1 cellular context compared by ENCODE assay signal in the genomic region with DNA sequence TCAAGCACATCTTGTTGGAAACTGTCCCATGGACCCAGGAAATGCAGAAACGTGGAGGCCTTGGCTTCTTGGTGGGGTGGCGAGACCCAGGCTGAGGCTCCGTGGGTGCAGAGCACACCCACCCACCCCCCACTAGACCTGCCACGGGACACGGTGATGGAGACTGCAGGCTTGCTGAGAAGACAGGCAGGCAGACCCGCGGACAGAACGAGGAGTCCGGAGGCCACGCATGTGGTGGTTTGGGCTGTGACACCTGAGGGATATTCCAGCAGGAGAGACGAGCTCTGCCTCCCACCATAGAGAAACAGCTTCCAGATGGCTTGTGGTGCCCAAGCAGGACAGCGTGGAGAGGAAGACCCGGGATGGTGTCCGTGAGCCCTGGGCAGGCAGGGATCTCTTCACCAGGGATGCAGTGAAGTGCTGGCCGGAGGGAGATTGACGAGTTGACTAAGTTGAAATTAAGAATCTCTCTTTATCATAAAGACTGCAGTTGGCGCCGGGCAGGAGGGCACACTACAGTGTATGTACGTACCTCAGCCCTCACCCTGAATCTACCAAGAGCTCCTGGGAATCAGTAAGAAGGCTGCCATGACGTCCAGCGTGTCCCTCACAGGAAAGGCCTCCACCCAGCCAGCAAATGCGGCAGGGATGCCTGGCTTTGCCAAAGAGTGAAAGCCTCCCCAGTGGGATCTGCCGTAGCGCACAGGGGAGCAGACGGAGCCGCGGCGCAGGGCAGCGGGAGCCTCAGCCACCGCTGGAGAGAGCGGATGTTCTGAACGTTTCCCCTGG.
A peak's percentile ranks its signal among the peaks of the same experiment; 100 is the strongest.
TF ChIP-seq lines count a peak whose summit lies in the region.

No MANE protein-coding gene starts in this region.

TF ChIP-seq in H1, 55 proteins besides CTCF, POLR2A, EP300 and RAD21:
- no peak for TF ChIP-seq BACH1 (IDR thresholded peaks at IDR 0.05; ENCODE audit: low read length)
- peak; percentile 71; the same call in 1 of the 2 replicates for TF ChIP-seq POLR2AphosphoS5 (IDR thresholded peaks at IDR 0.05; ENCODE audit: low read depth, low read length)
